Comparison of ENCODE assay signal across 12 cellular contexts in genomic region chr16:10817963-10818941, GRCh38. TPM values are rescaled to one million over a fixed set of nuclear protein-coding genes. Genes with fewer than 3 reads are reported as not detected.
DNase-seq lines count a peak whose midpoint lies in the region; ATAC-seq, FAIRE-seq and TF ChIP-seq lines count a peak whose summit lies in the region.
"Had no signal": no experiment of that assay in that cellular context is flagged by ENCODE, and none has a peak within 500 bp of the region (broad histone marks: within the 10 kb centered on the region; RNA-seq: fewer than 3 reads in every experiment).

TSS of gene TVP23A (minus strand) at chr16:10818794. CDS start at chr16:10818493, 301 bp downstream.

- TF ChIP-seq POLR2A in adrenal gland (IDR thresholded peaks at IDR 0.05) = no peak

- H3K4me1 Mint-ChIP-seq in mesothelial cell of epicardium = peaks cover 5% of the 10 kb centered on the region

- H3K36me3 ChIP-seq in tibial artery = no peaks in the 10 kb centered on the region
- H3K36me3 ChIP-seq in adrenal gland (replicated peaks in 1 of 2) = no peaks in the 10 kb centered on the region

- 30 to 76% (median 45%) methylated on average over 20 to 64 of the region's 64 CpGs for WGBS in adrenal gland, 4 donors

- peaks cover 4% of the 10 kb centered on the region for H3K27me3 Mint-ChIP-seq in mesothelial cell of epicardium (ENCODE audit: low read depth)

- H3K4me3 ChIP-seq in tibial artery (peak within 1 kb of the TSS; percentile 13 to 41), adrenal gland (peak within 1 kb of the TSS in 1 of 4 donors; percentile 26)

- no peak within 1 kb of the TSS for H3K27ac Mint-ChIP-seq in mesothelial cell of epicardium

- H3K27me3 ChIP-seq in tibial artery = peaks cover 0 to 15% of the 10 kb centered on the region in 2 donors
- H3K27me3 ChIP-seq in adrenal gland = no peaks in the 10 kb centered on the region

- peak within 1 kb of the TSS; percentile 71 for H3K4me3 Mint-ChIP-seq in mesothelial cell of epicardium

- intact Hi-C loops in tibial artery (cut with DNase I; ENCODE audit: low total_unique reads) = no loop called here
- intact Hi-C loops in adrenal gland (cut with DNase I) = no loop called here

- no peak for ATAC-seq in HG03196 (IDR thresholded peaks at IDR 0.05; ENCODE audit: unreplicated experiment)

- H3K4me1 ChIP-seq in tibial artery = peaks cover 0 to 10% (median 5%) of the 10 kb centered on the region in 4 donors
- H3K4me1 ChIP-seq in adrenal gland (replicated peaks in 1 of 2) = no peaks in the 10 kb centered on the region

- no peaks in the 10 kb centered on the region for H3K9me3 Mint-ChIP-seq in mesothelial cell of epicardium

- H3K27ac ChIP-seq in tibial artery (no peak within 1 kb of the TSS), adrenal gland (no peak within 1 kb of the TSS)

- no peak for TF ChIP-seq CTCF in mesothelial cell of epicardium (IDR thresholded peaks at IDR 0.05; ENCODE audit: unreplicated experiment)
- no peak for TF ChIP-seq CTCF in tibial artery (IDR thresholded peaks at IDR 0.05)
- no peak for TF ChIP-seq CTCF in adrenal gland (IDR thresholded peaks at IDR 0.05)

- no peaks in the 10 kb centered on the region for H3K36me3 Mint-ChIP-seq in mesothelial cell of epicardium

- DNase-seq in amniotic epithelial cell (ENCODE audit: low read depth) (peak; percentile 62), frontal cortex (ENCODE audit: low spot score in 2 of 2) (peak; percentile 34 to 48), mesothelial cell of epicardium (ENCODE audit: low spot score in 2 of 2, unreplicated experiment in 2 of 2) (peak in 1 of 2 experiments; percentile 59), tibial artery (no peak), HPDE6-E6E7 (ENCODE audit: extremely low spot score) (no peak), adrenal gland (no peak), SIG-M5 treated with dmso at 0.1 percent for 504 hours (lab: John Stamatoyannopoulos, UW; ENCODE audit: unreplicated experiment) (no peak)
- DNase-seq: activated naive CD4-positive, alpha-beta T cell treated with Interleukin-2 at 50 U/mL for 16 hours; NCI-H2081 treated with DMSO at 0.1 percent for 48 hours; SHP77 treated with DMSO at 0.1 percent for 48 hours had no signal

- no peak for FAIRE-seq in frontal cortex (lab: Jason Lieb, UNC)
- FAIRE-seq: keratinocyte had no signal

- H3K9me3 ChIP-seq in tibial artery (no peaks in the 10 kb centered on the region), adrenal gland (replicated peaks in 1 of 3) (no peaks in the 10 kb centered on the region)

RNA-seq across cellular contexts. Expression of gene TVP23A, which starts in this region (rescaled TPM):
- total RNA-seq in frontal cortex = 17.5 TPM
- 9.5 to 9.9 TPM (median 9.8 TPM) in 3 replicates for total RNA-seq in mesothelial cell of epicardium
- 1 to 10 TPM in 2 of 8 donors, under 1 TPM in 5, not detected in 1; 0.17 to 1.3 (median 0.39) TPM for total RNA-seq in adrenal gland
- polyA plus RNA-seq in adrenal gland = under 1 TPM; 0.40 to 0.80 (median 0.68) TPM
- polyA plus RNA-seq: keratinocyte had no signal

Comparison
In these comparisons a context has a peak if more than half of its experiments do, and no peak if none do; other contexts are left out.
1. DNase-seq: peak in amniotic epithelial cell (single experiment) and frontal cortex (2 of 2); none in tibial artery (0 of 2), HPDE6-E6E7 (single experiment), adrenal gland (0 of 7) and SIG-M5 treated with dmso at 0.1 percent for 504 hours (single experiment).